ENCODE assay signal across 32 cellular contexts in genomic region chr3:51659942-51660341, GRCh38. TPM values are rescaled to one million over a fixed set of nuclear protein-coding genes. Genes with fewer than 3 reads are reported as not detected.
"Had no signal": no experiment of that assay in that cellular context is flagged by ENCODE, and none has a peak within 500 bp of the region (broad histone marks: within the 10 kb centered on the region; RNA-seq: fewer than 3 reads in every experiment).

No MANE protein-coding gene starts in this region.

- FAIRE-seq: bronchial epithelial cell, TTC549 had no signal

- H3K4me1 ChIP-seq: ascending aorta had no signal

- H3K9me3 ChIP-seq: ascending aorta had no signal

- H3K27me3 ChIP-seq: ascending aorta, cardiac muscle cell had no signal

- H3K27ac ChIP-seq: ascending aorta, cardiac muscle cell, VCaP had no signal

- ATAC-seq: activated CD4-positive, alpha-beta T cell treated with anti-CD3 and anti-CD28 coated beads for 36 hours; activated CD4-positive, CD25-positive, alpha-beta regulatory T cell treated with anti-CD3 and anti-CD28 coated beads, Interleukin-2, amount 50 U/mL, for 24 hours; activated CD8-positive, alpha-beta memory T cell treated with anti-CD3 and anti-CD28 coated beads, Interleukin-2, amount 10 ng/mL, durations not matched to agents 7 days and 5 days; activated CD8-positive, alpha-beta T cell treated with anti-CD3 and anti-CD28 coated beads, Interleukin-2, amount 10 ng/mL, durations not matched to agents 7 days and 5 days; activated naive CD8-positive, alpha-beta T cell treated with anti-CD3 and anti-CD28 coated beads, Interleukin-2, amount 50 U/mL, for 24 hours had no signal

- DNase-seq: activated CD4-positive, alpha-beta memory T cell treated with anti-CD3 and anti-CD28 coated beads, Interleukin-2, amount 10 ng/mL, durations not matched to agents 7 days and 5 days; activated CD4-positive, alpha-beta T cell treated with anti-CD3 and anti-CD28 coated beads for 1 hour; activated CD4-positive, alpha-beta T cell treated with anti-CD3 and anti-CD28 coated beads for 36 hours; activated CD4-positive, alpha-beta T cell treated with anti-CD3 and anti-CD28 coated beads for 48 hours; activated CD4-positive, alpha-beta T cell treated with anti-CD3 and anti-CD28 coated beads, Interleukin-2, amount 10 ng/mL, durations not matched to agents 7 days and 5 days; activated CD4-positive, alpha-beta T cell treated with anti-CD3 and anti-CD28 coated beads, Interleukin-2, amount 50 U/mL, for 48 hours; activated CD4-positive, CD25-positive, alpha-beta regulatory T cell; activated CD8-positive, alpha-beta memory T cell treated with anti-CD3 and anti-CD28 coated beads for 24 hours; activated CD8-positive, alpha-beta memory T cell treated with anti-CD3 and anti-CD28 coated beads, Interleukin-2, amount 10 ng/mL, durations not matched to agents 7 days and 5 days; activated CD8-positive, alpha-beta memory T cell treated with anti-CD3 and anti-CD28 coated beads, Interleukin-2, amount 50 U/mL, for 48 hours; activated CD8-positive, alpha-beta T cell treated with anti-CD3 and anti-CD28 coated beads, Interleukin-2, amount 10 ng/mL, durations not matched to agents 7 days and 5 days; activated effector memory CD4-positive, alpha-beta T cell treated with Interleukin-2 at 50 U/mL for 16 hours; activated gamma-delta T cell; activated naive CD4-positive, alpha-beta T cell treated with anti-CD3 and anti-CD28 coated beads, Interleukin-2, amount 10 ng/mL, durations not matched to agents 7 days and 5 days; activated naive CD4-positive, alpha-beta T cell treated with Interleukin-2 at 50 U/mL for 16 hours; activated naive CD8-positive, alpha-beta T cell treated with anti-CD3 and anti-CD28 coated beads, Interleukin-2, amount 10 ng/mL, durations not matched to agents 7 days and 5 days; activated naive CD8-positive, alpha-beta T cell treated with anti-CD3 and anti-CD28 coated beads, Interleukin-2, amount 50 U/mL, for 24 hours; activated T-cell treated with anti-CD3 and anti-CD28 coated beads, Interleukin-2, amount 50 U/mL, for 24 hours; activated T-cell treated with anti-CD3 and anti-CD28 coated beads, Interleukin-2, amount 50 U/mL, for 48 hours; amygdala; anterior cingulate cortex; caudate nucleus; cerebellar nuclear complex; T-helper 1 cell; T-helper 2 cell; T-helper 9 cell had no signal

- H3K4me3 ChIP-seq: ascending aorta, cardiac muscle cell had no signal

RNA-seq across cellular contexts. Expression of gene GRM2, which starts 46.9 kb away (rescaled TPM):
- total RNA-seq: ascending aorta had no signal
- polyA plus RNA-seq: cardiac muscle cell had no signal
